In the genomic region with DNA sequence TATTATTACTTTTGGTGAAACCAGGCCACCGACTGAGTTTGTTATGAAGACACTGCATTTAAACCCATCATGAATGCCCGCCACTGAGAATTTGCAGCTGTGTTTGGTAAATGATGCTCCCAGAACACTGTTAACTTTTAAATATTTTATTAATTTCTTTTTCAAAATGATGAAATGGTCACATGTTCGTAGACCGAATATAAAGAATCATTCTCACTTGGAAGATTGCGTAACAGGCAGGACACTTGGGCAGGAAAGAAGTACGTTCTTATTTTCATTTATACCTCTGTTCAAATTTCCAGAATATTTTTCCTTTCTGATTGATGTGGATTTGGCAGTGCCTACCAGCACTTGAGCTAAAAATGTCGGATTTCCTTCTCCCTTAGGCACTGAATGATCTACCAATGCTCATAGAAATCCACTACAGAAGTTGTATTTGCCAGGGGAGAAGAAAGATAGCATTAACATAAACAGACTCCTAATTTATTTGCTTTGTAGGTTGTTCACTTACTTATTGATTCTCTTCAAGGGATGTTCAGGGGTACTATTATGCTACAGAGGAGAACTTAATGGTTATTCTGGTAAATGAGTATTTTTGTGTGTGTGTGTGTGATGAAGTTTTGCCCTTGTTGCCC, we compare ENCODE assay signal across 13 cellular contexts. TPM values are rescaled to one million over a fixed set of nuclear protein-coding genes. Genes with fewer than 3 reads are reported as not detected.
DNase-seq lines count a peak whose midpoint lies in the region; ATAC-seq and TF ChIP-seq lines count a peak whose summit lies in the region.
"Had no signal": no experiment of that assay in that cellular context is flagged by ENCODE, and none has a peak within 500 bp of the region (broad histone marks: within the 10 kb centered on the region; RNA-seq: fewer than 3 reads in every experiment).

No MANE protein-coding gene starts in this region.

- H3K27ac ChIP-seq in GM23248: no peak overlapping the region
- peak overlapping the region; percentile 38 for H3K27ac ChIP-seq in angular gyrus (ENCODE audit: low read depth, low read length)
- H3K27ac ChIP-seq: gastrocnemius medialis, KMS-11, suprapubic skin had no signal

- peak overlapping the region; percentile 17 for H3K4me3 Mint-ChIP-seq in activated naive CD4-positive, alpha-beta T cell treated with anti-CD3 and anti-CD28 coated beads, Interleukin-2, amount 10 ng/mL, durations not matched to agents 7 days and 5 days
- peak overlapping the region; percentile 51 for H3K4me3 Mint-ChIP-seq in natural killer cell

- no peak overlapping the region for H3K27ac Mint-ChIP-seq in activated naive CD4-positive, alpha-beta T cell treated with anti-CD3 and anti-CD28 coated beads, Interleukin-2, amount 10 ng/mL, durations not matched to agents 7 days and 5 days
- peak overlapping the region; percentile 78 to 82 for H3K27ac Mint-ChIP-seq in natural killer cell

- intact Hi-C loops in natural killer cell (cut with micrococcal nuclease): no loop called here

- no peak for TF ChIP-seq CTCF in natural killer cell (IDR thresholded peaks at IDR 0.05)

- H3K79me2 ChIP-seq in GM23248 (ENCODE audit: insufficient read depth): no peaks in the 10 kb centered on the region

- WGBS in GM23248 (ENCODE audit: low coverage in 1 of 2, low lambda C conversion rate in 2 of 2, missing lambda C conversion rate in 2 of 2), 2 experiments: 90 to 94% methylated on average over 7 of the region's 7 CpGs

- no peaks in the 10 kb centered on the region for H3K9me3 ChIP-seq in GM23248 (ENCODE audit: low read depth)
- H3K9me3 ChIP-seq: gastrocnemius medialis, suprapubic skin had no signal

- DNase-seq in activated naive CD4-positive, alpha-beta T cell treated with anti-CD3 and anti-CD28 coated beads, Interleukin-2, amount 10 ng/mL, durations not matched to agents 7 days and 5 days: no peak
- DNase-seq in activated naive CD4-positive, alpha-beta T cell treated with anti-CD3 and anti-CD28 coated beads, Interleukin-2, amount 50 U/mL, for 16 hours: no peak
- peak; percentile 6 for DNase-seq in GM23248
- no peak for DNase-seq in natural killer cell
- no peak for DNase-seq in stimulated activated CD4-positive, alpha-beta T cell treated with anti-CD3 and anti-CD28 coated beads, Interleukin-12 subunit alpha, Interleukin-12 subunit beta, amount 100 ng/mL, for 4 hours
- no peak for DNase-seq in NCI-H345 treated with DMSO at 0.1 percent for 48 hours (lab: John Stamatoyannopoulos, UW; ENCODE audit: unreplicated experiment)
- DNase-seq: gastrocnemius medialis, NCI-H1417, NCI-H2227 treated with DMSO at 0.1 percent for 48 hours had no signal

- peaks cover 59% of the 10 kb centered on the region for H3K36me3 Mint-ChIP-seq in activated naive CD4-positive, alpha-beta T cell treated with anti-CD3 and anti-CD28 coated beads, Interleukin-2, amount 10 ng/mL, durations not matched to agents 7 days and 5 days
- H3K36me3 Mint-ChIP-seq in natural killer cell: no peaks in the 10 kb centered on the region

- no peaks in the 10 kb centered on the region for H3K27me3 ChIP-seq in GM23248 (replicated peaks; ENCODE audit: insufficient read depth)
- H3K27me3 ChIP-seq: gastrocnemius medialis, suprapubic skin had no signal

- H3K4me1 ChIP-seq in GM23248 (ENCODE audit: insufficient read depth): peaks cover 19% of the 10 kb centered on the region

- H3K4me1 Mint-ChIP-seq in activated naive CD4-positive, alpha-beta T cell treated with anti-CD3 and anti-CD28 coated beads, Interleukin-2, amount 10 ng/mL, durations not matched to agents 7 days and 5 days: peaks cover 88% of the 10 kb centered on the region
- H3K4me1 Mint-ChIP-seq in natural killer cell: peaks cover 82 to 88% of the 10 kb centered on the region in 2 donors

- H3K36me3 ChIP-seq in GM23248 (ENCODE audit: low read depth): no peaks in the 10 kb centered on the region
- H3K36me3 ChIP-seq: gastrocnemius medialis, suprapubic skin had no signal

- H3F3A ChIP-seq in GM23248 (ENCODE audit: insufficient read depth): peaks cover 9% of the 10 kb centered on the region; the same call in 1 of the 2 replicates

- no peak overlapping the region for H3K9ac ChIP-seq in GM23248
- H3K9ac ChIP-seq: KMS-11 had no signal

- H4K20me1 ChIP-seq in GM23248 (ENCODE audit: insufficient read depth): no peaks in the 10 kb centered on the region

- no peak overlapping the region for H3K4me2 ChIP-seq in GM23248 (ENCODE audit: unreplicated experiment)
- H3K4me2 ChIP-seq: KMS-11 had no signal

- no peaks in the 10 kb centered on the region for H3K27me3 Mint-ChIP-seq in activated naive CD4-positive, alpha-beta T cell treated with anti-CD3 and anti-CD28 coated beads, Interleukin-2, amount 10 ng/mL, durations not matched to agents 7 days and 5 days
- no peaks in the 10 kb centered on the region for H3K27me3 Mint-ChIP-seq in natural killer cell (ENCODE audit: low read depth in 2 of 2)

- H3K4me3 ChIP-seq in GM23248: no peak overlapping the region
- H3K4me3 ChIP-seq: gastrocnemius medialis, suprapubic skin had no signal

- ATAC-seq in natural killer cell: no peak
- no peak for ATAC-seq in HG03175 (IDR thresholded peaks at IDR 0.05; ENCODE audit: unreplicated experiment)
- ATAC-seq: gastrocnemius medialis had no signal

- H2AFZ ChIP-seq in GM23248: no peak overlapping the region

- H3K9me3 Mint-ChIP-seq in activated naive CD4-positive, alpha-beta T cell treated with anti-CD3 and anti-CD28 coated beads, Interleukin-2, amount 10 ng/mL, durations not matched to agents 7 days and 5 days: peaks cover 9% of the 10 kb centered on the region
- H3K9me3 Mint-ChIP-seq in natural killer cell: no peaks in the 10 kb centered on the region

- CTCF ChIA-PET in activated naive CD4-positive, alpha-beta T cell treated with anti-CD3 and anti-CD28 coated beads, Interleukin-2, amount 10 ng/mL, durations not matched to agents 7 days and 5 days (lab: Charles Lee): interaction anchor here (0.6 to 1.0 kb wide), 2 partner anchors 24 to 148 kb away, joined by 3 to 5 read pairs; no protein-coding TSS in a partner anchor

- in situ Hi-C loops in GM23248 (cut with MboI): no loop called here

- H3K9me2 ChIP-seq in GM23248 (ENCODE audit: insufficient read depth): no peaks in the 10 kb centered on the region

RNA-seq across cellular contexts. Expression of a gene that starts 13.8 kb away (rescaled TPM):
- total RNA-seq in GM23248 (2014; rRNA removed; shearing (Covaris generic)): 1.8 and 5.9 TPM in 2 replicates
- polyA plus RNA-seq in GM23248 (2016; fragmentation: Nextera tagmentation; extraction: Ambion mirVana): 2.2 and 3.0 TPM in 2 replicates
- 100 to 1,000 TPM; 464 to 542 (median 532) TPM for total RNA-seq in natural killer cell

Comparison
In these comparisons a context has a peak if more than half of its experiments do, and no peak if none do; other contexts are left out.
1. RNA of a gene that starts 13.8 kb away (total RNA-seq): 464 to 542 TPM in natural killer cell; 1.8 to 5.9 TPM in GM23248; every median in the first group is over 10 times any median in the second.